ENCODE assay signal across 8 cellular contexts in the genomic region with DNA sequence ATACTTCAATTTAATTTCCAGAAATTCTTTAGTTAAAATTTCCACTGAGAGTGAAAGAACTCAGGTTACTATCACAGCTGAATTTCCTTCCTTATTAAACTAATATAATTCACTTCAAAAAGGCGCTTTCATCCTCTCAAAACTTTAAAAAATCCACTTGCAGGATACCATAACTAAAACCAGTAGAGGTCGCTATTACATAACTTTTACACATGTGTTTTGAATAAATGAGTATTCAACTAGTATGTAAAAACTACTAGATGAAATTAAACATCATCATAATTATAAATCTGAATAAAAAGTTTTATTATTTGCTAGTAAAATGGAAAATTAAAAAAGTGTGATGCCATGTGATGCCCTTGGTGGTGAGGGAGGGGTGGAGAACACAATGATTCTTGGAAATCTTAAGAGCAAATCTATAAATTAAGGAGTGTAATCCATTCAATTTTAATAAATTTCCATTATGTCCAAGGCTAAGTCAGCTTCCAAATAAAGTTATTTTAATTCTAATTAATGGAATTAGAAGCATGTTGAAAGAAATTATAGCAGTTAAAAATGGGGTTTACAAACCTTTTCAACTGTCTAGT.
DNase-seq lines count a peak whose midpoint lies in the region; ATAC-seq and TF ChIP-seq lines count a peak whose summit lies in the region.

No MANE protein-coding gene starts in this region.

- H3K4me2 ChIP-seq in DOHH2 (ENCODE audit: low read length) (no peak overlapping the region), neuronal stem cell (ENCODE audit: insufficient read depth, low read length, poor library complexity, severe bottlenecking) (no peak overlapping the region)

- no peak overlapping the region for H3K4ac ChIP-seq in neuronal stem cell (ENCODE audit: low read length)

- H2BK12ac ChIP-seq in neuronal stem cell (ENCODE audit: low read length) = no peak overlapping the region

- no peak for ATAC-seq in Panc1
- ATAC-seq in HG02938 (IDR thresholded peaks at IDR 0.05; ENCODE audit: unreplicated experiment) = no peak

- no peak overlapping the region for H2AFZ ChIP-seq in neuronal stem cell (ENCODE audit: low read length)

- peaks cover 5% of the 10 kb centered on the region for H3K36me3 Mint-ChIP-seq in endodermal cell (ENCODE audit: low read depth)

- POLR2A ChIA-PET in Panc1 (lab: Charles Lee) = interaction anchor here (0.7 kb wide), 1 partner anchor 225 kb away, joined by 3 read pairs; no protein-coding TSS in a partner anchor

- H3K4me3 ChIP-seq in DOHH2 (ENCODE audit: low read length) (no peak overlapping the region), Panc1 (ENCODE audit: low read depth in 2 of 2, low read length in 2 of 2) (no peak overlapping the region), endodermal cell (ENCODE audit: low read length) (no peak overlapping the region), neuronal stem cell (ENCODE audit: low read length in 2 of 2) (no peak overlapping the region)

- CTCF ChIA-PET in Panc1 (lab: Charles Lee) = interaction anchor here (0.6 to 1.5 kb wide), 3 partner anchors 23 to 170 kb away, joined by 5 to 15 read pairs (median 6); no protein-coding TSS in a partner anchor

- TF ChIP-seq CTCF in DOHH2 (IDR thresholded peaks at IDR 0.05; ENCODE audit: low read depth, low read length, poor library complexity, severe bottlenecking) (peak; percentile 65), Panc1 (IDR thresholded peaks at IDR 0.05) (peak; percentile 66; the same call in 1 of the 2 replicates), endodermal cell (conservative IDR thresholded peaks at IDR 0.05) (peak; percentile 89)

- H4K20me1 ChIP-seq in DOHH2 (ENCODE audit: control insufficient read depth, insufficient read depth, low read depth, low read length) = no peaks in the 10 kb centered on the region

- H2BK5ac ChIP-seq in neuronal stem cell (ENCODE audit: low read length) = no peak overlapping the region

- BruUV-seq in Panc1 (replicated peaks; lab: Mats Ljungman, UMichigan) = no TSS peak

- intact Hi-C loops in Panc1 (cut with micrococcal nuclease; ENCODE audit: unreplicated experiment) = no loop called here

- H3K18ac ChIP-seq in neuronal stem cell (ENCODE audit: low read length) = no peak overlapping the region

- H4K91ac ChIP-seq in neuronal stem cell (ENCODE audit: low read depth, low read length, poor library complexity) = no peak overlapping the region

- DNase-seq in KG1 (lab: John Stamatoyannopoulos, UW) = peak; percentile 6
- DNase-seq in Panc1 (ENCODE audit: low read depth, low spot score) = peak; percentile 20
- no peak for DNase-seq in endodermal cell
- peak; percentile 24 for DNase-seq in neuronal stem cell (ENCODE audit: low spot score)
- DNase-seq in UCSD-AML1 (lab: John Stamatoyannopoulos, UW; ENCODE audit: unreplicated experiment) = no peak
- DNase-seq in stimulated activated CD4-positive, alpha-beta T cell treated with anti-CD3 and anti-CD28 coated beads, Interleukin-4, amount 100 ng/mL, for 1 hour = no peak

- WGBS in endodermal cell (ENCODE audit: insufficient coverage in 1 of 2, insufficient read length in 1 of 2), 2 experiments = 44% methylated on average over 2 of the region's 2 CpGs; no CpG with 5 or more reads in 1 of the 2 experiments
- 100% methylated on average over 1 of the region's 2 CpGs; no CpG with 5 or more reads in 1 of the 2 donors for WGBS in neuronal stem cell (ENCODE audit: extremely low coverage in 2 of 2, insufficient read length in 2 of 2, insufficient replicate concordance in 1 of 2), 2 donors

- no peak overlapping the region for H3K9ac ChIP-seq in endodermal cell (ENCODE audit: extremely low read depth, low read length, poor library complexity, severe bottlenecking)
- H3K9ac ChIP-seq in neuronal stem cell (ENCODE audit: low read depth, low read length, poor library complexity) = no peak overlapping the region

- H3K36me3 ChIP-seq in DOHH2 (ENCODE audit: control insufficient read depth, low read length) (peaks cover 27% of the 10 kb centered on the region), Panc1 (ENCODE audit: control insufficient read depth, insufficient read depth, low read length) (peaks cover 12% of the 10 kb centered on the region), endodermal cell (ENCODE audit: control insufficient read depth, insufficient read depth, low read length) (peaks cover 26% of the 10 kb centered on the region), neuronal stem cell (replicated peaks in 1 of 2; ENCODE audit: control insufficient read depth in 2 of 2, insufficient read depth in 2 of 2, low read length in 2 of 2) (peaks cover 0 to 26% of the 10 kb centered on the region in 2 donors)

- H3K27ac Mint-ChIP-seq in endodermal cell = no peak overlapping the region

- H3F3A ChIP-seq in DOHH2 (ENCODE audit: control insufficient read depth, insufficient read depth) = peaks cover 15% of the 10 kb centered on the region

- no peak overlapping the region for H3K27ac ChIP-seq in DOHH2 (ENCODE audit: low read depth, low read length)
- no peak overlapping the region for H3K27ac ChIP-seq in Panc1 (ENCODE audit: low read length)
- no peak overlapping the region for H3K27ac ChIP-seq in endodermal cell (ENCODE audit: low read depth, low read length)
- H3K27ac ChIP-seq in neuronal stem cell (replicated peaks; ENCODE audit: low read length) = no peak overlapping the region

- no peaks in the 10 kb centered on the region for H3K79me1 ChIP-seq in neuronal stem cell (ENCODE audit: low read depth, low read length)

- no peak overlapping the region for H2BK120ac ChIP-seq in neuronal stem cell (ENCODE audit: low read depth, low read length)

- H3K79me2 ChIP-seq in DOHH2 (ENCODE audit: control insufficient read depth, low read length) = peaks cover 17% of the 10 kb centered on the region

- no peaks in the 10 kb centered on the region for H3K9me2 ChIP-seq in DOHH2 (replicated peaks; ENCODE audit: control insufficient read depth, low read length)

- no peak overlapping the region for H2AK5ac ChIP-seq in neuronal stem cell (ENCODE audit: low read depth, low read length)

- no peaks in the 10 kb centered on the region for H3K27me3 Mint-ChIP-seq in endodermal cell (ENCODE audit: insufficient read depth)

- no peaks in the 10 kb centered on the region for H3K27me3 ChIP-seq in DOHH2 (ENCODE audit: control insufficient read depth, low read length)
- H3K27me3 ChIP-seq in Panc1 (ENCODE audit: control insufficient read depth, insufficient read depth, low read length) = no peaks in the 10 kb centered on the region
- no peaks in the 10 kb centered on the region for H3K27me3 ChIP-seq in endodermal cell (ENCODE audit: control insufficient read depth, insufficient read depth, low read length, poor library complexity, severe bottlenecking)
- no peaks in the 10 kb centered on the region for H3K27me3 ChIP-seq in neuronal stem cell (ENCODE audit: control insufficient read depth in 3 of 3, insufficient read depth in 3 of 3, low read depth in 1 of 3, low read length in 3 of 3)

- no peak overlapping the region for H4K8ac ChIP-seq in neuronal stem cell (ENCODE audit: low read depth, low read length)

- H3K9me3 Mint-ChIP-seq in endodermal cell = no peaks in the 10 kb centered on the region

- H3K4me3 Mint-ChIP-seq in endodermal cell = no peak overlapping the region

- no peak overlapping the region for H3K23ac ChIP-seq in neuronal stem cell (ENCODE audit: low read depth, low read length, poor library complexity)

- H3K14ac ChIP-seq in neuronal stem cell (ENCODE audit: low read length) = no peak overlapping the region

- H3K4me1 ChIP-seq in DOHH2 (ENCODE audit: control insufficient read depth, low read length) (peaks cover 7% of the 10 kb centered on the region), Panc1 (ENCODE audit: control insufficient read depth, insufficient read depth, low read length) (no peaks in the 10 kb centered on the region), endodermal cell (ENCODE audit: control insufficient read depth, insufficient read depth, low read length) (no peaks in the 10 kb centered on the region), neuronal stem cell (ENCODE audit: control insufficient read depth in 2 of 2, insufficient read depth in 1 of 2, low read depth in 1 of 2, low read length in 2 of 2) (no peaks in the 10 kb centered on the region)

- H3K4me1 Mint-ChIP-seq in endodermal cell = no peaks in the 10 kb centered on the region

- H3K9me3 ChIP-seq in DOHH2 (ENCODE audit: control insufficient read depth, insufficient read depth, low read length) = no peaks in the 10 kb centered on the region
- no peaks in the 10 kb centered on the region for H3K9me3 ChIP-seq in Panc1 (ENCODE audit: control insufficient read depth, insufficient read depth, low read depth, low read length)
- no peaks in the 10 kb centered on the region for H3K9me3 ChIP-seq in endodermal cell (ENCODE audit: control insufficient read depth, low read length)
- H3K9me3 ChIP-seq in neuronal stem cell (replicated peaks in 1 of 2; ENCODE audit: control insufficient read depth in 2 of 2, insufficient read depth in 1 of 2, low read depth in 1 of 2, low read length in 2 of 2) = no peaks in the 10 kb centered on the region

- no peak overlapping the region for H2BK15ac ChIP-seq in neuronal stem cell (ENCODE audit: low read length)

- in situ Hi-C loops in Panc1 (cut with HindIII; ENCODE audit: low pct_unique_long_range_greater_than_20kb, low sequenced_read_pairs) = no loop called here

Comparison
In these comparisons a context has a peak if more than half of its experiments do, and no peak if none do; other contexts are left out.
1. DNase-seq: peak in KG1 (single experiment), Panc1 (single experiment) and neuronal stem cell (single experiment); none in endodermal cell (single experiment), UCSD-AML1 (single experiment) and stimulated activated CD4-positive, alpha-beta T cell treated with anti-CD3 and anti-CD28 coated beads, Interleukin-4, amount 100 ng/mL, for 1 hour (single experiment).
2. Peak in every context shown above with its lines, with median percentiles within 50 percentile points of each other: CTCF ChIP-seq.